ENCODE assay signal across 1 cellular context in the genomic region with DNA sequence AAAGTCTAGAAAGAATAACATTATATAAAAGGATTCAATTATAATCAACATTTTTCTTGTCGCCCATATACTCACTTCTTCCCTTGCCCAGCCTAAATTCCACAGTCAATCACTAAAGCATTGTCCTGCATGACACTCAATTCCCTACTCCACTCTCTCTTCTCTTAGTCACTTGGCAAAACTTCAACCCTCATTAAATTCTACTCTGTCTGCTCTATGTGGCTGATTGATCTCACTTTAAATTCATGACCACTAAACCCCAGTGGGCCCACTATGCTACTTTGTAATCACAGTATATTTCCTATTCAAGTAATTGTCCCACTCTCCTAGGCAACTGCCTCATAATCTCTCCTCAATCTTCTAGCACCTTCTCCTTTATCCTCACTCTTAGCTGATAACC.
TF ChIP-seq lines count a peak whose summit lies in the region.

No MANE protein-coding gene starts in this region.

TF ChIP-seq in HEK293, 187 proteins besides CTCF, POLR2A, EP300 and RAD21 (continued from another document):
- TF ChIP-seq ZSCAN18 (tag by site-specific recombination; IDR thresholded peaks at IDR 0.05) (no peak), ZNF211 (tag by site-specific recombination; IDR thresholded peaks at IDR 0.05; ENCODE audit: low read depth) (no peak), PRDM6 (tag by site-specific recombination; IDR thresholded peaks at IDR 0.05) (peak; percentile 22; the same call in 1 of the 2 replicates), KLF17 (tag by site-specific recombination; IDR thresholded peaks at IDR 0.05) (no peak), ZNF112 (tag by site-specific recombination; IDR thresholded peaks at IDR 0.05) (no peak), ZNF610 (tag by site-specific recombination; IDR thresholded peaks at IDR 0.05; ENCODE audit: borderline replicate concordance) (no peak)
- TF ChIP-seq, protein P1, sequence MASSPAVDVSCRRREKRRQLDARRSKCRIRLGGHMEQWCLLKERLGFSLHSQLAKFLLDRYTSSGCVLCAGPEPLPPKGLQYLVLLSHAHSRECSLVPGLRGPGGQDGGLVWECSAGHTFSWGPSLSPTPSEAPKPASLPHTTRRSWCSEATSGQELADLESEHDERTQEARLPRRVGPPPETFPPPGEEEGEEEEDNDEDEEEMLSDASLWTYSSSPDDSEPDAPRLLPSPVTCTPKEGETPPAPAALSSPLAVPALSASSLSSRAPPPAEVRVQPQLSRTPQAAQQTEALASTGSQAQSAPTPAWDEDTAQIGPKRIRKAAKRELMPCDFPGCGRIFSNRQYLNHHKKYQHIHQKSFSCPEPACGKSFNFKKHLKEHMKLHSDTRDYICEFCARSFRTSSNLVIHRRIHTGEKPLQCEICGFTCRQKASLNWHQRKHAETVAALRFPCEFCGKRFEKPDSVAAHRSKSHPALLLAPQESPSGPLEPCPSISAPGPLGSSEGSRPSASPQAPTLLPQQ (tag by site-specific recombination; IDR thresholded peaks at IDR 0.05), result peak; percentile 88
- TF ChIP-seq, protein P2, sequence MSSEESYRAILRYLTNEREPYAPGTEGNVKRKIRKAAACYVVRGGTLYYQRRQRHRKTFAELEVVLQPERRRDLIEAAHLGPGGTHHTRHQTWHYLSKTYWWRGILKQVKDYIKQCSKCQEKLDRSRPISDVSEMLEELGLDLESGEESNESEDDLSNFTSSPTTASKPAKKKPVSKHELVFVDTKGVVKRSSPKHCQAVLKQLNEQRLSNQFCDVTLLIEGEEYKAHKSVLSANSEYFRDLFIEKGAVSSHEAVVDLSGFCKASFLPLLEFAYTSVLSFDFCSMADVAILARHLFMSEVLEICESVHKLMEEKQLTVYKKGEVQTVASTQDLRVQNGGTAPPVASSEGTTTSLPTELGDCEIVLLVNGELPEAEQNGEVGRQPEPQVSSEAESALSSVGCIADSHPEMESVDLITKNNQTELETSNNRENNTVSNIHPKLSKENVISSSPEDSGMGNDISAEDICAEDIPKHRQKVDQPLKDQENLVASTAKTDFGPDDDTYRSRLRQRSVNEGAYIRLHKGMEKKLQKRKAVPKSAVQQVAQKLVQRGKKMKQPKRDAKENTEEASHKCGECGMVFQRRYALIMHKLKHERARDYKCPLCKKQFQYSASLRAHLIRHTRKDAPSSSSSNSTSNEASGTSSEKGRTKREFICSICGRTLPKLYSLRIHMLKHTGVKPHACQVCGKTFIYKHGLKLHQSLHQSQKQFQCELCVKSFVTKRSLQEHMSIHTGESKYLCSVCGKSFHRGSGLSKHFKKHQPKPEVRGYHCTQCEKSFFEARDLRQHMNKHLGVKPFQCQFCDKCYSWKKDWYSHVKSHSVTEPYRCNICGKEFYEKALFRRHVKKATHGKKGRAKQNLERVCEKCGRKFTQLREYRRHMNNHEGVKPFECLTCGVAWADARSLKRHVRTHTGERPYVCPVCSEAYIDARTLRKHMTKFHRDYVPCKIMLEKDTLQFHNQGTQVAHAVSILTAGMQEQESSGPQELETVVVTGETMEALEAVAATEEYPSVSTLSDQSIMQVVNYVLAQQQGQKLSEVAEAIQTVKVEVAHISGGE (tag by site-specific recombination; conservative IDR thresholded peaks at IDR 0.05; ENCODE audit: low read depth), result no peak
